ENCODE assay signal across 13 cellular contexts in genomic region chr22:38531251-38531956, GRCh38. TPM values are rescaled to one million over a fixed set of nuclear protein-coding genes. Genes with fewer than 3 reads are reported as not detected.
DNase-seq lines count a peak whose midpoint lies in the region; ATAC-seq and TF ChIP-seq lines count a peak whose summit lies in the region.
"Had no signal": no experiment of that assay in that cellular context is flagged by ENCODE, and none has a peak within 500 bp of the region (broad histone marks: within the 10 kb centered on the region; RNA-seq: fewer than 3 reads in every experiment).

No MANE protein-coding gene starts in this region.

- H3K79me2 ChIP-seq in H9 (ENCODE audit: insufficient read depth, low read length) = no peaks in the 10 kb centered on the region

- H3K4me3 ChIP-seq in HAP-1 = no peak overlapping the region
- no peak overlapping the region for H3K4me3 ChIP-seq in effector memory CD4-positive, alpha-beta T cell (ENCODE audit: insufficient read depth, low read depth, low read length, poor library complexity, severe bottlenecking)
- H3K4me3 ChIP-seq: ovary had no signal

- no peaks in the 10 kb centered on the region for H3K23me2 ChIP-seq in H9 (ENCODE audit: insufficient read length, low read depth, low read length, poor library complexity, severe bottlenecking)

- H3K4me1 ChIP-seq in HAP-1 = peaks cover 12% of the 10 kb centered on the region
- H3K4me1 ChIP-seq in effector memory CD4-positive, alpha-beta T cell (ENCODE audit: control insufficient read depth, insufficient read depth, low read length, poor library complexity, severe bottlenecking) = peaks cover 4% of the 10 kb centered on the region
- H3K4me1 ChIP-seq in H9 (ENCODE audit: insufficient read depth, low read length) = no peaks in the 10 kb centered on the region

- H3K27me3 ChIP-seq in HAP-1 (ENCODE audit: low read depth) (no peaks in the 10 kb centered on the region), H9 (ENCODE audit: insufficient read depth, low read length) (no peaks in the 10 kb centered on the region)
- H3K27me3 ChIP-seq in effector memory CD4-positive, alpha-beta T cell (replicated peaks; ENCODE audit: control insufficient read depth, insufficient read depth, low read length, poor library complexity, severe bottlenecking) = no peaks in the 10 kb centered on the region
- H3K27me3 ChIP-seq: ovary had no signal

- H3K27me3 Mint-ChIP-seq in H9 (ENCODE audit: low read depth) = no peaks in the 10 kb centered on the region
- no peaks in the 10 kb centered on the region for H3K27me3 Mint-ChIP-seq in osteocyte (ENCODE audit: unreplicated experiment)

- H3K9ac ChIP-seq in H9 (ENCODE audit: extremely low read depth, insufficient read length, low read length) = no peak overlapping the region

- H3K36me3 Mint-ChIP-seq in H9 (ENCODE audit: insufficient read depth in 1 of 3, low read depth in 3 of 3) = no peaks in the 10 kb centered on the region
- H3K36me3 Mint-ChIP-seq in osteocyte (ENCODE audit: unreplicated experiment) = no peaks in the 10 kb centered on the region

- H3K9me3 Mint-ChIP-seq in H9 (no peaks in the 10 kb centered on the region), osteocyte (ENCODE audit: unreplicated experiment) (no peaks in the 10 kb centered on the region)

- H4K91ac ChIP-seq in H9 (ENCODE audit: insufficient read length, low read depth, low read length) = no peak overlapping the region

- no peak overlapping the region for H3K56ac ChIP-seq in H9 (ENCODE audit: insufficient read length, low read depth, low read length)

- peak overlapping the region in 1 of 3 experiments; percentile 9; a peak in 1 of 7 replicates for H3K27ac Mint-ChIP-seq in H9
- H3K27ac Mint-ChIP-seq in osteocyte (ENCODE audit: unreplicated experiment) = no peak overlapping the region

- no peak overlapping the region for H2AK5ac ChIP-seq in H9 (ENCODE audit: insufficient read length, low read length)

- no peak overlapping the region for H4K8ac ChIP-seq in H9 (replicated peaks; ENCODE audit: insufficient read length, low read depth, low read length)

- no peaks in the 10 kb centered on the region for H3K36me3 ChIP-seq in HAP-1 (replicated peaks)
- no peaks in the 10 kb centered on the region for H3K36me3 ChIP-seq in effector memory CD4-positive, alpha-beta T cell (ENCODE audit: control insufficient read depth, insufficient read depth, low read length)
- H3K36me3 ChIP-seq: ovary had no signal

- TF ChIP-seq CTCF in H9 (conservative IDR thresholded peaks at IDR 0.05) (no peak), osteocyte (IDR thresholded peaks at IDR 0.05) (no peak)

- H2BK15ac ChIP-seq in H9 (ENCODE audit: low read depth, low read length) = no peak overlapping the region

- H3K4ac ChIP-seq in H9 (ENCODE audit: low read depth, low read length) = no peak overlapping the region

- no peak overlapping the region for H2BK120ac ChIP-seq in H9 (ENCODE audit: low read depth, low read length, poor library complexity, severe bottlenecking)

- H4K5ac ChIP-seq in H9 (ENCODE audit: insufficient read length, low read depth, low read length) = no peak overlapping the region

- H2BK20ac ChIP-seq in H9 (ENCODE audit: low read depth, low read length, poor library complexity, severe bottlenecking) = no peak overlapping the region

- H3K9me3 ChIP-seq in HAP-1 (no peaks in the 10 kb centered on the region), H9 (ENCODE audit: control insufficient read depth, low read depth, low read length) (no peaks in the 10 kb centered on the region)
- H3K9me3 ChIP-seq in effector memory CD4-positive, alpha-beta T cell (ENCODE audit: control insufficient read depth, low read length) = no peaks in the 10 kb centered on the region
- H3K9me3 ChIP-seq: ovary had no signal

- H3K4me3 Mint-ChIP-seq in H9 (no peak overlapping the region), osteocyte (ENCODE audit: unreplicated experiment) (no peak overlapping the region)

- H3K27ac ChIP-seq in effector memory CD4-positive, alpha-beta T cell (ENCODE audit: insufficient read depth, low read length, poor library complexity, severe bottlenecking) = peak overlapping the region; percentile 6
- no peak overlapping the region for H3K27ac ChIP-seq in H9 (ENCODE audit: insufficient read length, low read depth, low read length)
- H3K27ac ChIP-seq: ovary had no signal

- in situ Hi-C loops in HAP-1 (cut with MboI; ENCODE audit: low sequenced_read_pairs) = no loop called here

- no peaks in the 10 kb centered on the region for H3K79me1 ChIP-seq in H9 (ENCODE audit: insufficient read depth, low read depth, low read length, poor library complexity, severe bottlenecking)

- H3K14ac ChIP-seq in H9 (ENCODE audit: insufficient read depth, low read length) = no peak overlapping the region

- H3K4me2 ChIP-seq in H9 (ENCODE audit: insufficient read depth, insufficient read length, low read length) = no peak overlapping the region

- no peak overlapping the region for H3T11ph ChIP-seq in H9 (ENCODE audit: low read length)

- no CpG with 5 or more reads among the region's 4 CpGs for WGBS in H9 (ENCODE audit: extremely low coverage, insufficient read length, low lambda C conversion rate)

- no peaks in the 10 kb centered on the region for H3K4me1 Mint-ChIP-seq in H9
- H3K4me1 Mint-ChIP-seq in osteocyte (ENCODE audit: unreplicated experiment) = peaks cover 5% of the 10 kb centered on the region

- no peaks in the 10 kb centered on the region for H4K20me1 ChIP-seq in H9 (ENCODE audit: control insufficient read depth, insufficient read depth, insufficient read length)

- DNase-seq in AML-193 (lab: John Stamatoyannopoulos, UW) (peak; percentile 71 to 80), HAP-1 (ENCODE audit: low spot score in 2 of 2) (peak; percentile 29 to 31), SIG-M5 treated with dmso at 0.1 percent for 504 hours (lab: John Stamatoyannopoulos, UW; ENCODE audit: unreplicated experiment) (peak; percentile 82), H9 (no peak), osteocyte (ENCODE audit: extremely low spot score, unreplicated experiment) (no peak)
- no peak for DNase-seq in effector memory CD4-positive, alpha-beta T cell
- no peak for DNase-seq in activated CD8-positive, alpha-beta memory T cell treated with anti-CD3 and anti-CD28 coated beads, Interleukin-2, amount 50 U/mL, for 48 hours
- DNase-seq: dermis blood vessel endothelial cell, kidney glomerular epithelial cell, NCI-H187 treated with DMSO at 0.1 percent for 48 hours, ovary, RPMI8226 had no signal

- no peak overlapping the region for H3K23ac ChIP-seq in H9 (ENCODE audit: insufficient read length, low read depth, low read length)

- H2BK12ac ChIP-seq in H9 (ENCODE audit: insufficient read length, low read depth, low read length) = no peak overlapping the region

- no peak overlapping the region for H2AFZ ChIP-seq in H9 (ENCODE audit: low read length)

- H3K18ac ChIP-seq in H9 (ENCODE audit: insufficient read length, low read depth, low read length) = no peak overlapping the region

- ATAC-seq in esophagus mucosa = no peak

- H2BK5ac ChIP-seq in H9 (ENCODE audit: insufficient read length, low read length) = no peak overlapping the region

RNA-seq across cellular contexts. Expression of gene DDX17, which starts 25.3 kb away (rescaled TPM):
- total RNA-seq in H9 (2021) (529 and 538 TPM in 2 replicates), osteocyte (439 and 466 TPM in 2 replicates), esophagus mucosa (183 TPM)

RNA-seq across cellular contexts. Expression of gene DMC1, which starts 38.6 kb away (rescaled TPM):
- total RNA-seq in H9 (2021) (6.1 and 6.8 TPM in 2 replicates), osteocyte (1.4 TPM in 2 replicates), esophagus mucosa (1.1 TPM)

Comparison
In these comparisons a context has a peak if more than half of its experiments do, and no peak if none do; other contexts are left out.
1. DNase-seq: peak in AML-193 (2 of 2), HAP-1 (2 of 2) and SIG-M5 treated with dmso at 0.1 percent for 504 hours (single experiment); none in effector memory CD4-positive, alpha-beta T cell (0 of 3), H9 (single experiment), activated CD8-positive, alpha-beta memory T cell treated with anti-CD3 and anti-CD28 coated beads, Interleukin-2, amount 50 U/mL, for 48 hours (single experiment) and osteocyte (single experiment).